In the genomic region with DNA sequence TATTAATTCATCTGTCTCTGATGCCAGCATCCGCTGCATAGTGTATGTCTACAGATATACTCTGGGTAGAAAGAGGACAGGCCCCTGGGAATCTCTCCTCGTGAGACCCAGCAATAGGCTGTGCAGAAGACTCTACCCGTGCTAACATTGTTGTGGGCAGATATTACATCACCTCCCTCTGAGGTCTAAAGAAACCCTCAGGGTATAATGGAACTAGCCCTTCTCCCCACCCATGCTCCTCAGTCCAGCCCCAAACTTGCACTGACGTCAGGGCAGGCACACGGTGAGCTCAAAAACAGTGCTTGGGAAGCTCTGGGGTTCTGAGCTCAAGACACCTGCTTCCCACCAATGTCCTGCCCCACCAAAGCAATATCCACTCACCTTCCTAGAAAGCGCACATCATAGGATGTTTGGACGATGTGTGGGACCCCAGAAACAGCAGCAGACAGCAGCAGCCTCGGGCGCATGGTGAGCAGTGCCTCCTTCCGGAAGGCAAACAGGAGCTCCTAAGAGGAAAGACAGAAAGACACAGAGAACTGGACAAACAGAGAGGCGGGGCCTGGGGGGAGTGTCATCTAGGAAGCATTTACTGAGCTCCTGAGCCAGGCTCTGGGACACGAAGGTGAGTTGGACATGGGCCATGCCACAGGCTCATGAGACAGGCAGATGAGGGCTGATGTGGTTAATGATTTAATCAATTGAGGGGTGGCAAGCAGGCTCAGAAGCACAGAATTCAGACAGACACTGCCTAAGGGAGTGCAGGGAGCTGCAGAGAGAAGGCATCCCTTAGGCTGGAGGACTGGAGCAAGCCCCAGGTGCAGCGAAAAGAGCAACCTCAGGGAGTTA, we compare ENCODE assay signal across 1 cellular context.
TF ChIP-seq lines count a peak whose summit lies in the region.

No MANE protein-coding gene starts in this region.

TF ChIP-seq in A549, 52 proteins besides CTCF, POLR2A, EP300 and RAD21 (continued from another document):
- TF ChIP-seq, protein P1, sequence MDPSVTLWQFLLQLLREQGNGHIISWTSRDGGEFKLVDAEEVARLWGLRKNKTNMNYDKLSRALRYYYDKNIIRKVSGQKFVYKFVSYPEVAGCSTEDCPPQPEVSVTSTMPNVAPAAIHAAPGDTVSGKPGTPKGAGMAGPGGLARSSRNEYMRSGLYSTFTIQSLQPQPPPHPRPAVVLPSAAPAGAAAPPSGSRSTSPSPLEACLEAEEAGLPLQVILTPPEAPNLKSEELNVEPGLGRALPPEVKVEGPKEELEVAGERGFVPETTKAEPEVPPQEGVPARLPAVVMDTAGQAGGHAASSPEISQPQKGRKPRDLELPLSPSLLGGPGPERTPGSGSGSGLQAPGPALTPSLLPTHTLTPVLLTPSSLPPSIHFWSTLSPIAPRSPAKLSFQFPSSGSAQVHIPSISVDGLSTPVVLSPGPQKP (IDR thresholded peaks at IDR 0.05; ENCODE audit: low read depth, low read length): no peak
- TF ChIP-seq, protein P2, sequence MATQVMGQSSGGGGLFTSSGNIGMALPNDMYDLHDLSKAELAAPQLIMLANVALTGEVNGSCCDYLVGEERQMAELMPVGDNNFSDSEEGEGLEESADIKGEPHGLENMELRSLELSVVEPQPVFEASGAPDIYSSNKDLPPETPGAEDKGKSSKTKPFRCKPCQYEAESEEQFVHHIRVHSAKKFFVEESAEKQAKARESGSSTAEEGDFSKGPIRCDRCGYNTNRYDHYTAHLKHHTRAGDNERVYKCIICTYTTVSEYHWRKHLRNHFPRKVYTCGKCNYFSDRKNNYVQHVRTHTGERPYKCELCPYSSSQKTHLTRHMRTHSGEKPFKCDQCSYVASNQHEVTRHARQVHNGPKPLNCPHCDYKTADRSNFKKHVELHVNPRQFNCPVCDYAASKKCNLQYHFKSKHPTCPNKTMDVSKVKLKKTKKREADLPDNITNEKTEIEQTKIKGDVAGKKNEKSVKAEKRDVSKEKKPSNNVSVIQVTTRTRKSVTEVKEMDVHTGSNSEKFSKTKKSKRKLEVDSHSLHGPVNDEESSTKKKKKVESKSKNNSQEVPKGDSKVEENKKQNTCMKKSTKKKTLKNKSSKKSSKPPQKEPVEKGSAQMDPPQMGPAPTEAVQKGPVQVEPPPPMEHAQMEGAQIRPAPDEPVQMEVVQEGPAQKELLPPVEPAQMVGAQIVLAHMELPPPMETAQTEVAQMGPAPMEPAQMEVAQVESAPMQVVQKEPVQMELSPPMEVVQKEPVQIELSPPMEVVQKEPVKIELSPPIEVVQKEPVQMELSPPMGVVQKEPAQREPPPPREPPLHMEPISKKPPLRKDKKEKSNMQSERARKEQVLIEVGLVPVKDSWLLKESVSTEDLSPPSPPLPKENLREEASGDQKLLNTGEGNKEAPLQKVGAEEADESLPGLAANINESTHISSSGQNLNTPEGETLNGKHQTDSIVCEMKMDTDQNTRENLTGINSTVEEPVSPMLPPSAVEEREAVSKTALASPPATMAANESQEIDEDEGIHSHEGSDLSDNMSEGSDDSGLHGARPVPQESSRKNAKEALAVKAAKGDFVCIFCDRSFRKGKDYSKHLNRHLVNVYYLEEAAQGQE (IDR thresholded peaks at IDR 0.05): no peak
- TF ChIP-seq POLR2AphosphoS2 (conservative IDR thresholded peaks at IDR 0.05; ENCODE audit: low read length) (no peak), CEBPB (IDR thresholded peaks at IDR 0.05) (no peak), JUNB (IDR thresholded peaks at IDR 0.05) (no peak), HOXB13 (CRISPR knock-in tag; IDR thresholded peaks at IDR 0.05; ENCODE audit: low read depth) (no peak), RNF2 (IDR thresholded peaks at IDR 0.05; ENCODE audit: borderline replicate concordance, low read depth) (no peak)
